1 cellular context compared by ENCODE assay signal in genomic region chr17:17408236-17408794, GRCh38.
TF ChIP-seq lines count a peak whose summit lies in the region.

No MANE protein-coding gene starts in this region.

TF ChIP-seq in K562, 482 proteins besides CTCF, POLR2A, EP300 and RAD21 (continued from another document):
- TF ChIP-seq, protein P1, sequence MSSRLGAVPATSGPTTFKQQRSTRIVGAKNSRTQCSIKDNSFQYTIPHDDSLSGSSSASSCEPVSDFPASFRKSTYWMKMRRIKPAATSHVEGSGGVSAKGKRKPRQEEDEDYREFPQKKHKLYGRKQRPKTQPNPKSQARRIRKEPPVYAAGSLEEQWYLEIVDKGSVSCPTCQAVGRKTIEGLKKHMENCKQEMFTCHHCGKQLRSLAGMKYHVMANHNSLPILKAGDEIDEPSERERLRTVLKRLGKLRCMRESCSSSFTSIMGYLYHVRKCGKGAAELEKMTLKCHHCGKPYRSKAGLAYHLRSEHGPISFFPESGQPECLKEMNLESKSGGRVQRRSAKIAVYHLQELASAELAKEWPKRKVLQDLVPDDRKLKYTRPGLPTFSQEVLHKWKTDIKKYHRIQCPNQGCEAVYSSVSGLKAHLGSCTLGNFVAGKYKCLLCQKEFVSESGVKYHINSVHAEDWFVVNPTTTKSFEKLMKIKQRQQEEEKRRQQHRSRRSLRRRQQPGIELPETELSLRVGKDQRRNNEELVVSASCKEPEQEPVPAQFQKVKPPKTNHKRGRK (tag; IDR thresholded peaks at IDR 0.05), result peak; percentile 57
- TF ChIP-seq, protein P2, sequence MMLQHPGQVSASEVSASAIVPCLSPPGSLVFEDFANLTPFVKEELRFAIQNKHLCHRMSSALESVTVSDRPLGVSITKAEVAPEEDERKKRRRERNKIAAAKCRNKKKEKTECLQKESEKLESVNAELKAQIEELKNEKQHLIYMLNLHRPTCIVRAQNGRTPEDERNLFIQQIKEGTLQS (IDR thresholded peaks at IDR 0.05), result peak; percentile 37; the same call in 1 of the 2 replicates
- TF ChIP-seq, protein P2 (CRISPR knock-in tag; conservative IDR thresholded peaks at IDR 0.05), result no peak
- peak; percentile 91 for TF ChIP-seq NFIC (IDR thresholded peaks at IDR 0.05)
- 0 out of 2 replicates have a peak, but pooled peaks have one; percentile 21 for TF ChIP-seq FOSL1 (tag; conservative IDR thresholded peaks at IDR 0.05)
- TF ChIP-seq CSDE1 (IDR thresholded peaks at IDR 0.05), result no peak
- TF ChIP-seq HNRNPUL1 (IDR thresholded peaks at IDR 0.05; ENCODE audit: low read length), result no peak
- TF ChIP-seq CEBPB (tag; IDR thresholded peaks at IDR 0.05), result peak; percentile 96
- TF ChIP-seq, protein P3, sequence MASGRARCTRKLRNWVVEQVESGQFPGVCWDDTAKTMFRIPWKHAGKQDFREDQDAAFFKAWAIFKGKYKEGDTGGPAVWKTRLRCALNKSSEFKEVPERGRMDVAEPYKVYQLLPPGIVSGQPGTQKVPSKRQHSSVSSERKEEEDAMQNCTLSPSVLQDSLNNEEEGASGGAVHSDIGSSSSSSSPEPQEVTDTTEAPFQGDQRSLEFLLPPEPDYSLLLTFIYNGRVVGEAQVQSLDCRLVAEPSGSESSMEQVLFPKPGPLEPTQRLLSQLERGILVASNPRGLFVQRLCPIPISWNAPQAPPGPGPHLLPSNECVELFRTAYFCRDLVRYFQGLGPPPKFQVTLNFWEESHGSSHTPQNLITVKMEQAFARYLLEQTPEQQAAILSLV (tag; IDR thresholded peaks at IDR 0.05), result peak; percentile 71; the same call in 1 of the 2 replicates
- no peak for TF ChIP-seq CREB3L1 (IDR thresholded peaks at IDR 0.05; ENCODE audit: borderline replicate concordance, low read depth)
- TF ChIP-seq, protein P4, sequence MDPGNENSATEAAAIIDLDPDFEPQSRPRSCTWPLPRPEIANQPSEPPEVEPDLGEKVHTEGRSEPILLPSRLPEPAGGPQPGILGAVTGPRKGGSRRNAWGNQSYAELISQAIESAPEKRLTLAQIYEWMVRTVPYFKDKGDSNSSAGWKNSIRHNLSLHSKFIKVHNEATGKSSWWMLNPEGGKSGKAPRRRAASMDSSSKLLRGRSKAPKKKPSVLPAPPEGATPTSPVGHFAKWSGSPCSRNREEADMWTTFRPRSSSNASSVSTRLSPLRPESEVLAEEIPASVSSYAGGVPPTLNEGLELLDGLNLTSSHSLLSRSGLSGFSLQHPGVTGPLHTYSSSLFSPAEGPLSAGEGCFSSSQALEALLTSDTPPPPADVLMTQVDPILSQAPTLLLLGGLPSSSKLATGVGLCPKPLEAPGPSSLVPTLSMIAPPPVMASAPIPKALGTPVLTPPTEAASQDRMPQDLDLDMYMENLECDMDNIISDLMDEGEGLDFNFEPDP (CRISPR knock-in tag; IDR thresholded peaks at IDR 0.05), result no peak
- TF ChIP-seq U2AF1 (optimal IDR thresholded peaks at IDR 0.05; ENCODE audit: low read depth, low read length), result peak; percentile 41
- no peak for TF ChIP-seq CREB5 (CRISPR knock-in tag; IDR thresholded peaks at IDR 0.05)
